Comparison of ENCODE assay signal across 8 cellular contexts in genomic region chr22:20080776-20081654, GRCh38. TPM values are rescaled to one million over a fixed set of nuclear protein-coding genes. Genes with fewer than 3 reads are reported as not detected.
DNase-seq lines count a peak whose midpoint lies in the region; ATAC-seq and TF ChIP-seq lines count a peak whose summit lies in the region.

No MANE protein-coding gene starts in this region.

- WGBS in psoas muscle, 3 donors, result 4 to 8% (median 6%) methylated on average over 27 of the region's 27 CpGs

- H3K4me1 Mint-ChIP-seq in activated naive CD8-positive, alpha-beta T cell treated with anti-CD3 and anti-CD28 coated beads, Interleukin-2, amount 10 ng/mL, durations not matched to agents 7 days and 5 days, result peaks cover 32% of the 10 kb centered on the region

- DNase-seq in NCI-H510A treated with DMSO at 0.1 percent for 48 hours (lab: John Stamatoyannopoulos, UW), result peak; percentile 5
- DNase-seq in NCI-H510A (lab: John Stamatoyannopoulos, UW), result no peak
- peak; percentile 35 for DNase-seq in NCI-H1092 treated with DMSO at 0.1 percent for 48 hours (lab: John Stamatoyannopoulos, UW)
- no peak for DNase-seq in activated naive CD8-positive, alpha-beta T cell treated with anti-CD3 and anti-CD28 coated beads, Interleukin-2, amount 10 ng/mL, durations not matched to agents 7 days and 5 days
- no peak for DNase-seq in left ventricle myocardium inferior
- DNase-seq in psoas muscle, result no peak
- DNase-seq in NCI-H187 treated with DMSO at 0.1 percent for 48 hours (lab: John Stamatoyannopoulos, UW), result no peak

- TF ChIP-seq CTCF in left ventricle myocardium inferior (IDR thresholded peaks at IDR 0.05; ENCODE audit: borderline replicate concordance) (no peak), psoas muscle (IDR thresholded peaks at IDR 0.05) (no peak)

- intact Hi-C loops in left ventricle myocardium inferior (cut with micrococcal nuclease), result no loop called here
- intact Hi-C loops in psoas muscle (cut with DNase I), result loop anchor here (5.0 kb wide), 2 partner anchors 36 to 59 kb away; partner anchors contain the start of genes RANBP1 (in 1 of the 2), TANGO2 (in 1 of the 2) and TRMT2A (in 1 of the 2)

- H3K4me3 ChIP-seq in left ventricle myocardium inferior (peak overlapping the region; percentile 93), psoas muscle (peak overlapping the region; percentile 98)

- no peaks in the 10 kb centered on the region for H3K9me3 ChIP-seq in left ventricle myocardium inferior (replicated peaks)
- H3K9me3 ChIP-seq in psoas muscle, result no peaks in the 10 kb centered on the region

- peak overlapping the region; percentile 84 for H3K27ac Mint-ChIP-seq in activated naive CD8-positive, alpha-beta T cell treated with anti-CD3 and anti-CD28 coated beads, Interleukin-2, amount 10 ng/mL, durations not matched to agents 7 days and 5 days

- peak overlapping the region; percentile 96 for H3K27ac ChIP-seq in left ventricle myocardium inferior (replicated peaks)
- H3K27ac ChIP-seq in psoas muscle, result peak overlapping the region; percentile 88

- H3K36me3 ChIP-seq in left ventricle myocardium inferior, result peaks cover 6% of the 10 kb centered on the region
- peaks cover under 1 to 6% of the 10 kb centered on the region in 2 donors for H3K36me3 ChIP-seq in psoas muscle (ENCODE audit: insufficient read depth in 1 of 2, low read depth in 1 of 2)

- H3K9me3 Mint-ChIP-seq in activated naive CD8-positive, alpha-beta T cell treated with anti-CD3 and anti-CD28 coated beads, Interleukin-2, amount 10 ng/mL, durations not matched to agents 7 days and 5 days, result no peaks in the 10 kb centered on the region

- no peaks in the 10 kb centered on the region for H3K27me3 Mint-ChIP-seq in activated naive CD8-positive, alpha-beta T cell treated with anti-CD3 and anti-CD28 coated beads, Interleukin-2, amount 10 ng/mL, durations not matched to agents 7 days and 5 days

- POLR2A ChIA-PET in activated naive CD8-positive, alpha-beta T cell treated with anti-CD3 and anti-CD28 coated beads, Interleukin-2, amount 10 ng/mL, durations not matched to agents 7 days and 5 days (lab: Charles Lee), result interaction anchor here (0.9 kb wide), 1 partner anchor 50 kb away, joined by 3 read pairs; no protein-coding TSS in a partner anchor

- H3K4me3 Mint-ChIP-seq in activated naive CD8-positive, alpha-beta T cell treated with anti-CD3 and anti-CD28 coated beads, Interleukin-2, amount 10 ng/mL, durations not matched to agents 7 days and 5 days, result peak overlapping the region; percentile 90

- H3K27me3 ChIP-seq in left ventricle myocardium inferior (ENCODE audit: low read depth) (no peaks in the 10 kb centered on the region), psoas muscle (ENCODE audit: insufficient read depth in 3 of 3, low read length in 2 of 3) (no peaks in the 10 kb centered on the region)

- ATAC-seq in activated naive CD8-positive, alpha-beta T cell treated with anti-CD3 and anti-CD28 coated beads, Interleukin-2, amount 10 ng/mL, durations not matched to agents 7 days and 5 days (ENCODE audit: low read depth), result no peak
- peak in 2 of 4 donors; percentile 2 to 6 for ATAC-seq in psoas muscle
- no peak for ATAC-seq in GM18861 (IDR thresholded peaks at IDR 0.05; ENCODE audit: unreplicated experiment)

- H3K36me3 Mint-ChIP-seq in activated naive CD8-positive, alpha-beta T cell treated with anti-CD3 and anti-CD28 coated beads, Interleukin-2, amount 10 ng/mL, durations not matched to agents 7 days and 5 days, result peaks cover under 1% of the 10 kb centered on the region

- H3K4me1 ChIP-seq in left ventricle myocardium inferior, result peaks cover 64% of the 10 kb centered on the region
- H3K4me1 ChIP-seq in psoas muscle, result peaks cover 49% of the 10 kb centered on the region

RNA-seq across cellular contexts. Expression of gene DGCR8, which starts 1.0 kb away (rescaled TPM):
- 10 to 100 TPM; 54.3 to 54.5 TPM for total RNA-seq in activated naive CD8-positive, alpha-beta T cell treated with anti-CD3 and anti-CD28 coated beads, Interleukin-2, amount 10 ng/mL, durations not matched to agents 7 days and 5 days
- total RNA-seq in left ventricle myocardium inferior (16.8 TPM), psoas muscle (10 to 100 TPM; 12.2 to 19.5 (median 15.0) TPM)
- 10 to 100 TPM; 10.5 to 21.5 (median 15.3) TPM for polyA plus RNA-seq in psoas muscle

RNA-seq across cellular contexts. Expression of gene RANBP1, which starts 34.9 kb away (rescaled TPM):
- total RNA-seq in activated naive CD8-positive, alpha-beta T cell treated with anti-CD3 and anti-CD28 coated beads, Interleukin-2, amount 10 ng/mL, durations not matched to agents 7 days and 5 days, result 100 to 1,000 TPM; 190 to 203 TPM
- 39.6 TPM for total RNA-seq in left ventricle myocardium inferior
- total RNA-seq in psoas muscle, result 10 to 100 TPM; 32.2 to 55.7 (median 49.0) TPM
- polyA plus RNA-seq in psoas muscle, result 100 to 1,000 TPM in 1 of 3 donors, 10 to 100 TPM in 2; 44.1 to 161 (median 57.8) TPM

RNA-seq across cellular contexts. Expression of gene TRMT2A, which starts 36.0 kb away (rescaled TPM):
- total RNA-seq in activated naive CD8-positive, alpha-beta T cell treated with anti-CD3 and anti-CD28 coated beads, Interleukin-2, amount 10 ng/mL, durations not matched to agents 7 days and 5 days, result 100 to 1,000 TPM; 107 to 118 TPM
- total RNA-seq in left ventricle myocardium inferior (27.8 TPM), psoas muscle (10 to 100 TPM; 20.5 to 34.1 (median 24.9) TPM)
- polyA plus RNA-seq in psoas muscle, result 10 to 100 TPM; 20.8 to 32.4 (median 31.6) TPM

RNA-seq across cellular contexts. Expression of gene ZDHHC8, which starts 50.6 kb away (rescaled TPM):
- total RNA-seq in activated naive CD8-positive, alpha-beta T cell treated with anti-CD3 and anti-CD28 coated beads, Interleukin-2, amount 10 ng/mL, durations not matched to agents 7 days and 5 days, result 10 to 100 TPM; 64.1 to 66.9 TPM
- total RNA-seq in left ventricle myocardium inferior, result 42.4 TPM
- 10 to 100 TPM; 15.8 to 23.7 (median 22.2) TPM for total RNA-seq in psoas muscle
- polyA plus RNA-seq in psoas muscle, result 10 to 100 TPM in 2 of 3 donors, 1 to 10 TPM in 1; 9.7 to 11.8 (median 10.8) TPM

Comparison
In these comparisons a context has a peak if more than half of its experiments do, and no peak if none do; other contexts are left out.
1. DNase-seq: peak in NCI-H510A treated with DMSO at 0.1 percent for 48 hours (single experiment) and NCI-H1092 treated with DMSO at 0.1 percent for 48 hours (single experiment); none in NCI-H510A (single experiment), activated naive CD8-positive, alpha-beta T cell treated with anti-CD3 and anti-CD28 coated beads, Interleukin-2, amount 10 ng/mL, durations not matched to agents 7 days and 5 days (single experiment), left ventricle myocardium inferior (single experiment), psoas muscle (0 of 2) and NCI-H187 treated with DMSO at 0.1 percent for 48 hours (single experiment).